In genomic region chr1:154866995-154867795, GRCh38 we compare ENCODE assay signal across 8 cellular contexts. TPM values are rescaled to one million over a fixed set of nuclear protein-coding genes. Genes with fewer than 3 reads are reported as not detected.
DNase-seq lines count a peak whose midpoint lies in the region; ATAC-seq and TF ChIP-seq lines count a peak whose summit lies in the region.

No MANE protein-coding gene starts in this region.

- peak overlapping the region; percentile 48; the same call in 1 of the 2 replicates for H3K4me2 ChIP-seq in PC-9

- no peaks in the 10 kb centered on the region for H3K9me3 ChIP-seq in PC-9 (ENCODE audit: insufficient read depth, low read depth)

- DNase-seq in activated CD4-positive, alpha-beta T cell treated with anti-CD3 and anti-CD28 coated beads for 48 hours = peak; percentile 67
- no peak for DNase-seq in activated CD4-positive, alpha-beta T cell treated with anti-CD3 and anti-CD28 coated beads, Interleukin-2, amount 10 ng/mL, durations not matched to agents 7 days and 5 days
- DNase-seq in PC-9 = peak; percentile 31 to 34
- DNase-seq in glomerular visceral epithelial cell (ENCODE audit: extremely low spot score) = peak; percentile 68
- peak; percentile 29 for DNase-seq in stimulated activated CD4-positive, alpha-beta T cell treated with anti-CD3 and anti-CD28 coated beads, Interleukin-12 subunit alpha, Interleukin-12 subunit beta, amount 100 ng/mL, for 4 hours
- no peak for DNase-seq in T1000 (lab: John Stamatoyannopoulos, UW)

- H3K4me3 Mint-ChIP-seq in activated CD4-positive, alpha-beta T cell treated with anti-CD3 and anti-CD28 coated beads, Interleukin-2, amount 10 ng/mL, durations not matched to agents 7 days and 5 days = no peak overlapping the region

- no peak overlapping the region for H3K4me3 ChIP-seq in PC-9

- peaks cover 33% of the 10 kb centered on the region for H3K4me1 Mint-ChIP-seq in activated CD4-positive, alpha-beta T cell treated with anti-CD3 and anti-CD28 coated beads, Interleukin-2, amount 10 ng/mL, durations not matched to agents 7 days and 5 days

- H3K36me3 ChIP-seq in PC-9 (ENCODE audit: low read depth) = no peaks in the 10 kb centered on the region

- no peak overlapping the region for H2AFZ ChIP-seq in PC-9

- intact Hi-C loops in PC-9 (cut with micrococcal nuclease; ENCODE audit: unreplicated experiment) = no loop called here

- H3F3A ChIP-seq in PC-9 (ENCODE audit: insufficient read depth, low read depth) = no peaks in the 10 kb centered on the region

- H3K9me3 Mint-ChIP-seq in activated CD4-positive, alpha-beta T cell treated with anti-CD3 and anti-CD28 coated beads, Interleukin-2, amount 10 ng/mL, durations not matched to agents 7 days and 5 days = no peaks in the 10 kb centered on the region

- POLR2A ChIA-PET in activated CD4-positive, alpha-beta T cell treated with anti-CD3 and anti-CD28 coated beads, Interleukin-2, amount 10 ng/mL, durations not matched to agents 7 days and 5 days (lab: Charles Lee) = no interaction called here
- POLR2A ChIA-PET in PC-9 (lab: Charles Lee; ENCODE audit: unreplicated experiment) = interaction anchor here (0.5 to 0.6 kb wide), 2 partner anchors 130 to 310 kb away, joined by 3 to 10 read pairs; no protein-coding TSS in a partner anchor

- no peak overlapping the region for H3K27ac ChIP-seq in PC-9

- H3K27ac Mint-ChIP-seq in activated CD4-positive, alpha-beta T cell treated with anti-CD3 and anti-CD28 coated beads, Interleukin-2, amount 10 ng/mL, durations not matched to agents 7 days and 5 days = no peak overlapping the region

- H4K20me1 ChIP-seq in PC-9 (ENCODE audit: insufficient read depth) = no peaks in the 10 kb centered on the region

- H3K27me3 ChIP-seq in PC-9 (ENCODE audit: insufficient read depth, low read depth) = peaks cover 65% of the 10 kb centered on the region

- H3K27me3 Mint-ChIP-seq in activated CD4-positive, alpha-beta T cell treated with anti-CD3 and anti-CD28 coated beads, Interleukin-2, amount 10 ng/mL, durations not matched to agents 7 days and 5 days = peaks cover 42% of the 10 kb centered on the region

- no peak for TF ChIP-seq CTCF in PC-9 (conservative IDR thresholded peaks at IDR 0.05)

- H3K9me2 ChIP-seq in PC-9 (ENCODE audit: insufficient read depth) = no peaks in the 10 kb centered on the region

- no peaks in the 10 kb centered on the region for H3K4me1 ChIP-seq in PC-9 (replicated peaks; ENCODE audit: insufficient read depth)

- ATAC-seq in GM18861 (IDR thresholded peaks at IDR 0.05; ENCODE audit: unreplicated experiment) = no peak
- ATAC-seq in GM21717 (IDR thresholded peaks at IDR 0.05; ENCODE audit: unreplicated experiment) = no peak

- BruUV-seq in PC-9 (replicated peaks; lab: Mats Ljungman, UMichigan) = no TSS peak

- H3K79me2 ChIP-seq in PC-9 (ENCODE audit: low read depth) = no peaks in the 10 kb centered on the region

- H3K36me3 Mint-ChIP-seq in activated CD4-positive, alpha-beta T cell treated with anti-CD3 and anti-CD28 coated beads, Interleukin-2, amount 10 ng/mL, durations not matched to agents 7 days and 5 days (ENCODE audit: low read depth) = no peaks in the 10 kb centered on the region

- CTCF ChIA-PET in activated CD4-positive, alpha-beta T cell treated with anti-CD3 and anti-CD28 coated beads, Interleukin-2, amount 10 ng/mL, durations not matched to agents 7 days and 5 days (lab: Charles Lee) = interaction anchor here (0.6 to 2.8 kb wide), 3 partner anchors 11 to 58 kb away, joined by 3 to 9 read pairs (median 3); no protein-coding TSS in a partner anchor
- CTCF ChIA-PET in PC-9 (lab: Charles Lee) = interaction anchor here (0.6 to 0.8 kb wide), 3 partner anchors 29 to 218 kb away, joined by 3 read pairs; no protein-coding TSS in a partner anchor

RNA-seq across cellular contexts. Expression of gene KCNN3, which starts 2.9 kb away (rescaled TPM):
- under 1 TPM in 1 of 2 experiments, not detected in 1; 0.17 TPM for total RNA-seq in activated CD4-positive, alpha-beta T cell treated with anti-CD3 and anti-CD28 coated beads, Interleukin-2, amount 10 ng/mL, durations not matched to agents 7 days and 5 days
- total RNA-seq in PC-9 (2021) = 0.33 and 1.1 TPM in 2 replicates

Comparison
In these comparisons a context has a peak if more than half of its experiments do, and no peak if none do; other contexts are left out.
1. DNase-seq: peak in activated CD4-positive, alpha-beta T cell treated with anti-CD3 and anti-CD28 coated beads for 48 hours (single experiment), PC-9 (2 of 2), glomerular visceral epithelial cell (single experiment) and stimulated activated CD4-positive, alpha-beta T cell treated with anti-CD3 and anti-CD28 coated beads, Interleukin-12 subunit alpha, Interleukin-12 subunit beta, amount 100 ng/mL, for 4 hours (single experiment); none in activated CD4-positive, alpha-beta T cell treated with anti-CD3 and anti-CD28 coated beads, Interleukin-2, amount 10 ng/mL, durations not matched to agents 7 days and 5 days (single experiment) and T1000 (single experiment).